In the genomic region with DNA sequence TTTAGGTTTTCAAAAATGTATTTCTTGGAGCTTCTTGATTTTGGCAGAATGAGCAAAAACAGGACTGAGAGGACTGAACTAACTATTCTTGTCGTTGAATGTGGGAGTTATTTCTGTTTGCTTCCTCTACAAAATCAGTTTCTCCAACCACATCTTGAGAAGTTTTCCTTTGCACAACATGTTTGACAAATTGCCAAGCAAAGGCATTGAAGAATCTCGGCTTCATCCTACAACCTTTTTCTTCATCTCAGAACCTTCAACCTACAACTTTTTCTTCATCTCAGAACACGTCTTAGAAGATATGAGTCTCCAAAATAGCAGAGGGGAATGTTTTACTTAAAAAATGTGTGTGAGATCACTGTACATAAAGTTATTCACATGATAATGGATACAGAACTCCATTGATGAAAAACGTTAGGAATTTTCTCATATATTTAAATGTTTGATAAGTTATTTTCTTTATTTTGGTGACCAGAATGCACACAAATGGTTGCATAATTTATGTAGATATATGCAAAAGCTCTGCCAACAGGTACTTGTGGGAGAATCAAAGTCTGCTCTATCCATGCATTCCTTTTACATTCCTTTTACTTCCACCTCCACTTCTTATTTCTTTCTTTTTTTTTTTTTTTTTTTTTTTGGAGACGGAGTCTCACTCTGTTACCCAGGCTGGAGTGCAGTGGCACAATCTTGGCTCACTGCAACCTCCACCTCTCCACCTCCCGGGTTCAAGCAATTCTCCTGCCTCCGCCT, we compare ENCODE assay signal across 19 cellular contexts.
A peak's percentile ranks its signal among the peaks of the same experiment; 100 is the strongest.
DNase-seq lines count a peak whose midpoint lies in the region; ATAC-seq, FAIRE-seq and TF ChIP-seq lines count a peak whose summit lies in the region.
"Had no signal": no experiment of that assay in that cellular context is flagged by ENCODE, and none has a peak within 500 bp of the region (broad histone marks: within the 10 kb centered on the region; RNA-seq: fewer than 3 reads in every experiment).

No MANE protein-coding gene starts in this region.

- DNase-seq in MV-4-11 (lab: John Stamatoyannopoulos, UW), result peak; percentile 38
- no peak for DNase-seq in GM12878 (ENCODE audit: low read depth, low spot score)
- peak; percentile 52 for DNase-seq in medulla oblongata (ENCODE audit: extremely low spot score)
- no peak for DNase-seq in vagina (ENCODE audit: extremely low spot score in 2 of 2)
- DNase-seq in NCI-H2227 treated with DMSO at 0.1 percent for 48 hours (lab: John Stamatoyannopoulos, UW), result no peak
- no peak for DNase-seq in AG08395 (ENCODE audit: low spot score)
- no peak for DNase-seq in hepatic stellate cell (ENCODE audit: low spot score)
- DNase-seq: CD8-positive, alpha-beta T cell; GF-D8; GOT3; HFFc6; IMR-90; NCI-H1092; NCI-H1694; NCI-H2107; SIG-M5; SW 1271 had no signal

- TF ChIP-seq EP300 in GM12878 (IDR thresholded peaks at IDR 0.05; ENCODE audit: borderline replicate concordance in 1 of 2, control insufficient read depth in 1 of 2, low read depth in 2 of 2, low read length in 2 of 2), result no peak

- CTCF ChIA-PET in GM12878 (lab: Yijun Ruan, JAX), result interaction anchor here (1.3 kb wide), 1 partner anchor 13 kb away, joined by 5 read pairs; no protein-coding TSS in a partner anchor

- no peaks in the 10 kb centered on the region for H3K36me3 ChIP-seq in BLaER1 treated with 17β-estradiol and CSF1 and Interleukin-3, amounts not matched to agents 10 nM and 100 nM
- no peaks in the 10 kb centered on the region for H3K36me3 ChIP-seq in GM12878 (ENCODE audit: control insufficient read depth in 2 of 2, insufficient read depth in 2 of 2, low read length in 1 of 2)
- no peaks in the 10 kb centered on the region for H3K36me3 ChIP-seq in vagina

- WGBS in GM12878 (ENCODE audit: insufficient coverage, insufficient replicate concordance, low lambda C conversion rate, missing lambda C conversion rate), result 6% methylated on average over 5 of the region's 7 CpGs

- TF ChIP-seq POLR2A in GM12878 (IDR thresholded peaks at IDR 0.05; ENCODE audit: low read depth, low read length), result no peak
- no peak for TF ChIP-seq POLR2A in vagina (IDR thresholded peaks at IDR 0.05)

- RAD21 ChIA-PET in GM12878 (lab: Charles Lee; ENCODE audit: unreplicated experiment), result interaction anchor here (0.7 kb wide), 1 partner anchor 963 kb away, joined by 3 read pairs; no protein-coding TSS in a partner anchor

- H4K20me1 ChIP-seq in BLaER1 treated with 17β-estradiol and CSF1 and Interleukin-3, amounts not matched to agents 10 nM and 100 nM, result no peaks in the 10 kb centered on the region
- no peaks in the 10 kb centered on the region for H4K20me1 ChIP-seq in GM12878 (ENCODE audit: control insufficient read depth, insufficient read depth)

- no peaks in the 10 kb centered on the region for H3K79me2 ChIP-seq in GM12878 (ENCODE audit: control insufficient read depth, insufficient read depth, low read length)

- peaks cover 0 to 38% (median 4%) of the 10 kb centered on the region in 10 experiments; a peak in 8 of 20 replicates for H3K4me1 ChIP-seq in BLaER1 treated with 17β-estradiol and CSF1 and Interleukin-3, amounts not matched to agents 10 nM and 100 nM
- H3K4me1 ChIP-seq in GM12878 (ENCODE audit: control insufficient read depth, insufficient read depth, low read length) (no peaks in the 10 kb centered on the region), vagina (no peaks in the 10 kb centered on the region)

- POLR2A ChIA-PET in GM12878 (lab: Charles Lee), result no interaction called here

- no peak for FAIRE-seq in GM12878 (lab: Jason Lieb, UNC)
- FAIRE-seq: D721Med had no signal

- H3K27ac ChIP-seq in BLaER1 treated with 17β-estradiol and CSF1 and Interleukin-3, amounts not matched to agents 10 nM and 100 nM, result 0 out of 22 replicates have a peak overlapping the region, but pooled peaks of 1 of the 11 experiments have one; percentile 11
- no peak overlapping the region for H3K27ac ChIP-seq in GM12878 (ENCODE audit: control insufficient read depth, insufficient read depth)
- no peak overlapping the region for H3K27ac ChIP-seq in vagina

- H3K27me3 ChIP-seq in BLaER1 treated with 17β-estradiol and CSF1 and Interleukin-3, amounts not matched to agents 10 nM and 100 nM, result no peaks in the 10 kb centered on the region
- no peaks in the 10 kb centered on the region for H3K27me3 ChIP-seq in GM12878 (replicated peaks in 1 of 2; ENCODE audit: control insufficient read depth in 2 of 2, insufficient read depth in 2 of 2, low read length in 1 of 2)
- H3K27me3 ChIP-seq in vagina, result no peaks in the 10 kb centered on the region

- BruUV-seq in GM12878 (replicated peaks; lab: Mats Ljungman, UMichigan), result no TSS peak

- H3K9ac ChIP-seq in BLaER1 treated with 17β-estradiol and CSF1 and Interleukin-3, amounts not matched to agents 10 nM and 100 nM, result no peak overlapping the region
- H3K9ac ChIP-seq in GM12878 (ENCODE audit: control insufficient read depth, insufficient read depth, low read length), result no peak overlapping the region

- peaks cover 0 to 13% (median 0%) of the 10 kb centered on the region in 11 experiments; a peak in 5 of 22 replicates for H3K9me3 ChIP-seq in BLaER1 treated with 17β-estradiol and CSF1 and Interleukin-3, amounts not matched to agents 10 nM and 100 nM (replicated peaks in 1 of 11)
- H3K9me3 ChIP-seq in GM12878 (replicated peaks; ENCODE audit: control insufficient read depth, insufficient read depth, low read length) (no peaks in the 10 kb centered on the region), vagina (no peaks in the 10 kb centered on the region)

- no peak for TF ChIP-seq RAD21 in GM12878 (IDR thresholded peaks at IDR 0.05; ENCODE audit: insufficient read depth, low read depth, low read length)

- SMC1A ChIA-PET in GM12878 (lab: Charles Lee; ENCODE audit: uncharacterized antibody, unreplicated experiment), result interaction anchor here (0.6 to 3.8 kb wide), 3 partner anchors 12 to 1405 kb away, joined by 3 to 19 read pairs (median 3); no protein-coding TSS in a partner anchor

- intact Hi-C loops in GM12878 (cut with micrococcal nuclease; ENCODE audit: unreplicated experiment), result no loop called here
- intact Hi-C loops in vagina (cut with DNase I), result no loop called here

- TF ChIP-seq CTCF in GM12878 (IDR thresholded peaks at IDR 0.05 in 2 of 3, conservative IDR thresholded peaks at IDR 0.05 in 1 of 3; ENCODE audit: control insufficient read depth in 2 of 3, extremely low read depth in 1 of 3, insufficient read depth in 1 of 3, low read depth in 3 of 3, low read length in 3 of 3), result no peak
- no peak for TF ChIP-seq CTCF in vagina (IDR thresholded peaks at IDR 0.05)

- H3K4me3 ChIP-seq in BLaER1 treated with 17β-estradiol and CSF1 and Interleukin-3, amounts not matched to agents 10 nM and 100 nM, result no peak overlapping the region
- no peak overlapping the region for H3K4me3 ChIP-seq in GM12878
- H3K4me3 ChIP-seq in vagina, result no peak overlapping the region

- in situ Hi-C loops in GM12878 (cut with MboI), result no loop called here

- H3K4me2 ChIP-seq in BLaER1 treated with 17β-estradiol and CSF1 and Interleukin-3, amounts not matched to agents 10 nM and 100 nM, result peak overlapping the region in 7 of 11 experiments; percentile 1 to 57 (median 44); a peak in 11 of 22 replicates
- H3K4me2 ChIP-seq in GM12878 (ENCODE audit: control insufficient read depth, insufficient read depth), result no peak overlapping the region

- H2AFZ ChIP-seq in GM12878 (ENCODE audit: control insufficient read depth, low read depth, low read length), result no peak overlapping the region

- no peak for ATAC-seq in GM12878
- ATAC-seq: CD8-positive, alpha-beta T cell had no signal

TF ChIP-seq in GM12878, 131 proteins besides CTCF, POLR2A, EP300 and RAD21:
- TF ChIP-seq, protein P1, sequence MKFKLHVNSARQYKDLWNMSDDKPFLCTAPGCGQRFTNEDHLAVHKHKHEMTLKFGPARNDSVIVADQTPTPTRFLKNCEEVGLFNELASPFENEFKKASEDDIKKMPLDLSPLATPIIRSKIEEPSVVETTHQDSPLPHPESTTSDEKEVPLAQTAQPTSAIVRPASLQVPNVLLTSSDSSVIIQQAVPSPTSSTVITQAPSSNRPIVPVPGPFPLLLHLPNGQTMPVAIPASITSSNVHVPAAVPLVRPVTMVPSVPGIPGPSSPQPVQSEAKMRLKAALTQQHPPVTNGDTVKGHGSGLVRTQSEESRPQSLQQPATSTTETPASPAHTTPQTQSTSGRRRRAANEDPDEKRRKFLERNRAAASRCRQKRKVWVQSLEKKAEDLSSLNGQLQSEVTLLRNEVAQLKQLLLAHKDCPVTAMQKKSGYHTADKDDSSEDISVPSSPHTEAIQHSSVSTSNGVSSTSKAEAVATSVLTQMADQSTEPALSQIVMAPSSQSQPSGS (IDR thresholded peaks at IDR 0.05; ENCODE audit: low read length), result no peak
- TF ChIP-seq JUNB (IDR thresholded peaks at IDR 0.05), result 0 out of 2 replicates have a peak, but pooled peaks have one; percentile 29
- TF ChIP-seq RUNX3 (IDR thresholded peaks at IDR 0.05; ENCODE audit: low read length), result peak; percentile 42; the same call in 1 of the 2 replicates

Comparison
In these comparisons a context has a peak if more than half of its experiments do, and no peak if none do; other contexts are left out.
1. DNase-seq: peak in MV-4-11 (single experiment) and medulla oblongata (single experiment); none in GM12878 (single experiment), vagina (0 of 2), NCI-H2227 treated with DMSO at 0.1 percent for 48 hours (single experiment), AG08395 (single experiment) and hepatic stellate cell (single experiment).